In genomic region chr3:65761890-65762605, GRCh38 we compare ENCODE assay signal across 19 cellular contexts.
"Had no signal": no experiment of that assay in that cellular context is flagged by ENCODE, and none has a peak within 500 bp of the region (broad histone marks: within the 10 kb centered on the region; RNA-seq: fewer than 3 reads in every experiment).

No MANE protein-coding gene starts in this region.

- H3K4me3 ChIP-seq: coronary artery, esophagus squamous epithelium, lower lobe of right lung, tibial nerve, uterus had no signal

- H3K27ac ChIP-seq: coronary artery, esophagus squamous epithelium, lower lobe of right lung, tibial nerve, uterus had no signal

- H3K4me1 ChIP-seq: uterus had no signal

- H3K36me3 Mint-ChIP-seq: activated naive CD4-positive, alpha-beta T cell treated with anti-CD3 and anti-CD28 coated beads, Interleukin-2, amount 50 U/mL, for 72 hours; stimulated activated naive B cell treated with anti-CD40 and anti-IgM and Interleukin-4, amounts not matched to agents 10 μg/mL and 1 μg/mL and 100 μg/mL, for 72 hours had no signal

- H3K27ac Mint-ChIP-seq: activated B cell treated with CpG ODN at 0.5 μM for 24 hours; activated CD8-positive, alpha-beta T cell treated with anti-CD3 and anti-CD28 coated beads for 36 hours; activated naive CD4-positive, alpha-beta T cell treated with anti-CD3 and anti-CD28 coated beads, Interleukin-2, amount 50 U/mL, for 72 hours; stimulated activated naive B cell treated with anti-CD40 and anti-IgM and Interleukin-4, amounts not matched to agents 10 μg/mL and 1 μg/mL and 100 μg/mL, for 72 hours; T-helper 17 cell had no signal

- DNase-seq: activated B cell treated with CpG ODN at 0.5 μM for 24 hours; activated CD4-positive, alpha-beta T cell treated with anti-CD3 and anti-CD28 coated beads for 48 hours; activated CD8-positive, alpha-beta T cell treated with anti-CD3 and anti-CD28 coated beads for 36 hours; activated gamma-delta T cell; activated T-cell treated with anti-CD3 and anti-CD28 coated beads, Interleukin-2, amount 50 U/mL, for 48 hours; central memory CD4-positive, alpha-beta T cell; effector CD4-positive, alpha-beta T cell; esophagus squamous epithelium; glutamatergic neuron; left cardiac atrium; lower lobe of right lung; stimulated activated CD4-positive, alpha-beta T cell treated with anti-CD3 and anti-CD28 coated beads, Interleukin-2, amount 100 ng/mL, for 48 hours; stimulated activated naive B cell treated with anti-CD40 and anti-IgM and Interleukin-4, amounts not matched to agents 10 μg/mL and 1 μg/mL and 100 μg/mL, for 72 hours; T-helper 17 cell; uterus had no signal

- H3K4me3 Mint-ChIP-seq: activated B cell treated with CpG ODN at 0.5 μM for 24 hours; activated CD8-positive, alpha-beta T cell treated with anti-CD3 and anti-CD28 coated beads for 36 hours; stimulated activated naive B cell treated with anti-CD40 and anti-IgM and Interleukin-4, amounts not matched to agents 10 μg/mL and 1 μg/mL and 100 μg/mL, for 72 hours; T-helper 17 cell had no signal

- H3K9me3 Mint-ChIP-seq: activated B cell treated with CpG ODN at 0.5 μM for 24 hours; activated CD8-positive, alpha-beta T cell treated with anti-CD3 and anti-CD28 coated beads for 36 hours; activated naive CD4-positive, alpha-beta T cell treated with anti-CD3 and anti-CD28 coated beads, Interleukin-2, amount 50 U/mL, for 72 hours; stimulated activated naive B cell treated with anti-CD40 and anti-IgM and Interleukin-4, amounts not matched to agents 10 μg/mL and 1 μg/mL and 100 μg/mL, for 72 hours had no signal

- FAIRE-seq: endothelial cell of umbilical vein had no signal

- H3K27me3 Mint-ChIP-seq: activated B cell treated with CpG ODN at 0.5 μM for 24 hours; stimulated activated naive B cell treated with anti-CD40 and anti-IgM and Interleukin-4, amounts not matched to agents 10 μg/mL and 1 μg/mL and 100 μg/mL, for 72 hours; T-helper 17 cell had no signal

- H3K4me1 Mint-ChIP-seq: stimulated activated naive B cell treated with anti-CD40 and anti-IgM and Interleukin-4, amounts not matched to agents 10 μg/mL and 1 μg/mL and 100 μg/mL, for 72 hours; T-helper 17 cell had no signal

- H3K36me3 ChIP-seq: esophagus squamous epithelium, lower lobe of right lung, tibial nerve, uterus had no signal

- H3K27me3 ChIP-seq: esophagus squamous epithelium, tibial nerve, uterus had no signal

- ATAC-seq: activated CD8-positive, alpha-beta T cell treated with anti-CD3 and anti-CD28 coated beads for 36 hours; activated naive CD4-positive, alpha-beta T cell treated with anti-CD3 and anti-CD28 coated beads, Interleukin-2, amount 50 U/mL, for 72 hours; left cardiac atrium; lower lobe of right lung; stimulated activated naive B cell treated with anti-CD40 and anti-IgM and Interleukin-4, amounts not matched to agents 10 μg/mL and 1 μg/mL and 100 μg/mL, for 72 hours; T-helper 17 cell had no signal

- H3K9me3 ChIP-seq: esophagus squamous epithelium, lower lobe of right lung, tibial nerve, uterus had no signal
